14 cellular contexts compared by ENCODE assay signal in the genomic region with DNA sequence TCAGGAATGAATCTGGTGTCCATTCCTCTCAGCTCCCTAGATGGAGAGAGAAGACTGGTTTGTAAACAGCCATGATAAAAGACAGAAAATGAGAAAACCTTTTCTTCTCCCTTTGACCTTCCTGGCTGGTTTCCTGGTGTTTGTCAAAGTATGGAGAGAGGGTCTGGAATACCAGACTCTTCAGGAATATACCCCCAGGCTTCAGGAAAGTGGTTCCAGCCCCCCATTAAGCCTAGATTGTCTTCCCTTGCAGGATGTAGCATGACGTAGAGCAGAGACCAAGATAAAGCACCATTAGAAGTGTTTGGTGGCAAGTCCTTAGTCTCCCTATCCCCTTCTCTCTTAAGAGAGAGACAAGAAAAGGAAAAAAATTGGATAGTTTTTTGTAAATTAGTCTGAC. TPM values are rescaled to one million over a fixed set of nuclear protein-coding genes. Genes with fewer than 3 reads are reported as not detected.
DNase-seq lines count a peak whose midpoint lies in the region; ATAC-seq, FAIRE-seq and TF ChIP-seq lines count a peak whose summit lies in the region.
"Had no signal": no experiment of that assay in that cellular context is flagged by ENCODE, and none has a peak within 500 bp of the region (broad histone marks: within the 10 kb centered on the region; RNA-seq: fewer than 3 reads in every experiment).

No MANE protein-coding gene starts in this region.

- in situ Hi-C loops in GM12878 (cut with MboI): no loop called here

- TF ChIP-seq CTCF in GM12878 (IDR thresholded peaks at IDR 0.05 in 2 of 3, conservative IDR thresholded peaks at IDR 0.05 in 1 of 3; ENCODE audit: control insufficient read depth in 2 of 3, extremely low read depth in 1 of 3, insufficient read depth in 1 of 3, low read depth in 3 of 3, low read length in 3 of 3): no peak

- TF ChIP-seq EP300 in GM12878 (IDR thresholded peaks at IDR 0.05; ENCODE audit: borderline replicate concordance in 1 of 2, control insufficient read depth in 1 of 2, low read depth in 2 of 2, low read length in 2 of 2): no peak

- H3K9me3 Mint-ChIP-seq in activated naive CD8-positive, alpha-beta T cell treated with anti-CD3 and anti-CD28 coated beads, Interleukin-2, amount 50 U/mL, for 24 hours: no peaks in the 10 kb centered on the region
- H3K9me3 Mint-ChIP-seq in activated naive CD8-positive, alpha-beta T cell treated with anti-CD3 and anti-CD28 coated beads for 36 hours: no peaks in the 10 kb centered on the region
- no peaks in the 10 kb centered on the region for H3K9me3 Mint-ChIP-seq in naive thymus-derived CD4-positive, alpha-beta T cell
- H3K9me3 Mint-ChIP-seq in T-helper 2 cell treated with Interferon-gamma antibody and Interleukin-4, amounts not matched to agents 5 μg/mL and 100 μg/mL, for 36 hours: no peaks in the 10 kb centered on the region

- ATAC-seq in activated naive CD8-positive, alpha-beta T cell treated with anti-CD3 and anti-CD28 coated beads, Interleukin-2, amount 50 U/mL, for 24 hours: no peak
- no peak for ATAC-seq in GM12878
- no peak for ATAC-seq in naive thymus-derived CD4-positive, alpha-beta T cell

- no peaks in the 10 kb centered on the region for H3K9me3 ChIP-seq in GM12878 (replicated peaks; ENCODE audit: control insufficient read depth, insufficient read depth, low read length)
- H3K9me3 ChIP-seq in naive thymus-derived CD4-positive, alpha-beta T cell (ENCODE audit: control insufficient read depth in 2 of 3, low read length in 3 of 3): no peaks in the 10 kb centered on the region
- H3K9me3 ChIP-seq: HAP-1 had no signal

- peak overlapping the region; percentile 49 for H3K27ac ChIP-seq in GM12878 (ENCODE audit: control insufficient read depth, insufficient read depth)
- no peak overlapping the region for H3K27ac ChIP-seq in naive thymus-derived CD4-positive, alpha-beta T cell (ENCODE audit: low read depth, low read length)

- FAIRE-seq in GM12878 (lab: Jason Lieb, UNC): no peak

- H3K27me3 ChIP-seq in GM12878 (replicated peaks in 1 of 2; ENCODE audit: control insufficient read depth in 2 of 2, insufficient read depth in 2 of 2, low read length in 1 of 2): no peaks in the 10 kb centered on the region
- no peaks in the 10 kb centered on the region for H3K27me3 ChIP-seq in naive thymus-derived CD4-positive, alpha-beta T cell (ENCODE audit: control insufficient read depth in 2 of 2, insufficient read depth in 2 of 2, low read length in 2 of 2)

- RAD21 ChIA-PET in GM12878 (lab: Charles Lee; ENCODE audit: unreplicated experiment): no interaction called here

- H3K4me3 Mint-ChIP-seq in activated naive CD8-positive, alpha-beta T cell treated with anti-CD3 and anti-CD28 coated beads, Interleukin-2, amount 50 U/mL, for 24 hours: no peak overlapping the region
- no peak overlapping the region for H3K4me3 Mint-ChIP-seq in activated naive CD8-positive, alpha-beta T cell treated with anti-CD3 and anti-CD28 coated beads for 36 hours
- H3K4me3 Mint-ChIP-seq in naive thymus-derived CD4-positive, alpha-beta T cell: no peak overlapping the region
- H3K4me3 Mint-ChIP-seq in T-helper 2 cell treated with Interferon-gamma antibody and Interleukin-4, amounts not matched to agents 5 μg/mL and 100 μg/mL, for 36 hours: no peak overlapping the region
- H3K4me3 Mint-ChIP-seq: B cell had no signal

- intact Hi-C loops in GM12878 (cut with micrococcal nuclease; ENCODE audit: unreplicated experiment): no loop called here
- intact Hi-C loops in naive thymus-derived CD4-positive, alpha-beta T cell (cut with micrococcal nuclease): no loop called here

- H3K36me3 Mint-ChIP-seq in activated naive CD8-positive, alpha-beta T cell treated with anti-CD3 and anti-CD28 coated beads, Interleukin-2, amount 50 U/mL, for 24 hours (ENCODE audit: low read depth): peaks cover 5% of the 10 kb centered on the region
- no peaks in the 10 kb centered on the region for H3K36me3 Mint-ChIP-seq in activated naive CD8-positive, alpha-beta T cell treated with anti-CD3 and anti-CD28 coated beads for 36 hours
- H3K36me3 Mint-ChIP-seq in naive thymus-derived CD4-positive, alpha-beta T cell: peaks cover 0 to 3% (median 2%) of the 10 kb centered on the region in 5 donors
- peaks cover 3% of the 10 kb centered on the region for H3K36me3 Mint-ChIP-seq in T-helper 2 cell treated with Interferon-gamma antibody and Interleukin-4, amounts not matched to agents 5 μg/mL and 100 μg/mL, for 36 hours (ENCODE audit: low read depth)

- CTCF ChIA-PET in GM12878 (lab: Yijun Ruan, JAX): interaction anchor here (1.2 kb wide), 1 partner anchor 146 kb away, joined by 3 read pairs; no protein-coding TSS in a partner anchor
- CTCF ChIA-PET in naive thymus-derived CD4-positive, alpha-beta T cell (lab: Charles Lee): interaction anchor here (1.9 kb wide), 1 partner anchor 8 kb away, joined by 8 read pairs; no protein-coding TSS in a partner anchor

- no peak for TF ChIP-seq RAD21 in GM12878 (IDR thresholded peaks at IDR 0.05; ENCODE audit: insufficient read depth, low read depth, low read length)

- peaks cover 51% of the 10 kb centered on the region for H3K4me1 Mint-ChIP-seq in activated naive CD8-positive, alpha-beta T cell treated with anti-CD3 and anti-CD28 coated beads, Interleukin-2, amount 50 U/mL, for 24 hours
- peaks cover 54% of the 10 kb centered on the region for H3K4me1 Mint-ChIP-seq in activated naive CD8-positive, alpha-beta T cell treated with anti-CD3 and anti-CD28 coated beads for 36 hours
- peaks cover 38 to 94% (median 90%) of the 10 kb centered on the region in 7 donors for H3K4me1 Mint-ChIP-seq in naive thymus-derived CD4-positive, alpha-beta T cell
- H3K4me1 Mint-ChIP-seq in T-helper 2 cell treated with Interferon-gamma antibody and Interleukin-4, amounts not matched to agents 5 μg/mL and 100 μg/mL, for 36 hours (ENCODE audit: low read depth): peaks cover 16% of the 10 kb centered on the region

- H3K27ac Mint-ChIP-seq in activated naive CD8-positive, alpha-beta T cell treated with anti-CD3 and anti-CD28 coated beads, Interleukin-2, amount 50 U/mL, for 24 hours: peak overlapping the region; percentile 80
- no peak overlapping the region for H3K27ac Mint-ChIP-seq in activated naive CD8-positive, alpha-beta T cell treated with anti-CD3 and anti-CD28 coated beads for 36 hours
- H3K27ac Mint-ChIP-seq in naive thymus-derived CD4-positive, alpha-beta T cell: peak overlapping the region in 6 of 9 donors; percentile 28 to 85 (median 65)
- no peak overlapping the region for H3K27ac Mint-ChIP-seq in T-helper 2 cell treated with Interferon-gamma antibody and Interleukin-4, amounts not matched to agents 5 μg/mL and 100 μg/mL, for 36 hours

- TF ChIP-seq POLR2A in GM12878 (IDR thresholded peaks at IDR 0.05; ENCODE audit: low read depth, low read length): no peak

- H3K36me3 ChIP-seq in GM12878 (ENCODE audit: control insufficient read depth in 2 of 2, insufficient read depth in 2 of 2, low read length in 1 of 2): peaks cover 5 to 17% of the 10 kb centered on the region in 2 experiments
- H3K36me3 ChIP-seq in naive thymus-derived CD4-positive, alpha-beta T cell (ENCODE audit: control insufficient read depth in 2 of 3, insufficient read depth in 3 of 3, low read length in 3 of 3): peaks cover 0 to 20% (median 0%) of the 10 kb centered on the region in 3 experiments
- H3K36me3 ChIP-seq: HAP-1 had no signal

- WGBS in GM12878 (ENCODE audit: insufficient coverage, insufficient replicate concordance, low lambda C conversion rate, missing lambda C conversion rate): 53% methylated on average over 1 of the region's 1 CpG

- H3K9ac ChIP-seq in GM12878 (ENCODE audit: control insufficient read depth, insufficient read depth, low read length): no peak overlapping the region; the same call in 1 of the 2 replicates

- POLR2A ChIA-PET in GM12878 (lab: Charles Lee): interaction anchor here (0.6 kb wide), 1 partner anchor 123 kb away, joined by 7 read pairs; no protein-coding TSS in a partner anchor
- POLR2A ChIA-PET in naive thymus-derived CD4-positive, alpha-beta T cell (lab: Charles Lee): no interaction called here

- H3K4me1 ChIP-seq in GM12878 (ENCODE audit: control insufficient read depth, insufficient read depth, low read length): peaks cover 12% of the 10 kb centered on the region
- peaks cover 17 to 22% of the 10 kb centered on the region in 2 donors for H3K4me1 ChIP-seq in naive thymus-derived CD4-positive, alpha-beta T cell (ENCODE audit: control insufficient read depth in 2 of 2, insufficient read depth in 2 of 2, low read length in 2 of 2)
- H3K4me1 ChIP-seq: HAP-1 had no signal

- H2AFZ ChIP-seq in GM12878 (ENCODE audit: control insufficient read depth, low read depth, low read length): no peak overlapping the region

- no peak overlapping the region for H3K4me3 ChIP-seq in GM12878
- H3K4me3 ChIP-seq in naive thymus-derived CD4-positive, alpha-beta T cell (ENCODE audit: low read length): no peak overlapping the region
- H3K4me3 ChIP-seq: HAP-1 had no signal

- H4K20me1 ChIP-seq in GM12878 (ENCODE audit: control insufficient read depth, insufficient read depth): peaks cover 9% of the 10 kb centered on the region

- SMC1A ChIA-PET in GM12878 (lab: Charles Lee; ENCODE audit: uncharacterized antibody, unreplicated experiment): interaction anchor here (2.0 kb wide), 1 partner anchor 8 kb away, joined by 7 read pairs; no protein-coding TSS in a partner anchor

- DNase-seq in activated naive CD8-positive, alpha-beta T cell treated with anti-CD3 and anti-CD28 coated beads, Interleukin-2, amount 50 U/mL, for 24 hours: no peak
- DNase-seq in activated naive CD8-positive, alpha-beta T cell treated with anti-CD3 and anti-CD28 coated beads for 36 hours: no peak
- no peak for DNase-seq in GM12878 (ENCODE audit: low read depth, low spot score)
- no peak for DNase-seq in naive thymus-derived CD4-positive, alpha-beta T cell
- DNase-seq in T-helper 2 cell treated with Interferon-gamma antibody and Interleukin-4, amounts not matched to agents 5 μg/mL and 100 μg/mL, for 36 hours (ENCODE audit: low spot score): no peak
- DNase-seq in NOMO-1 treated with DMSO at 0.1 percent for 48 hours (lab: John Stamatoyannopoulos, UW; ENCODE audit: unreplicated experiment): no peak
- no peak for DNase-seq in NCI-H1105 (lab: John Stamatoyannopoulos, UW)
- DNase-seq: Kasumi-1, NCI-H1417 treated with DMSO at 0.1 percent for 48 hours, NCI-H2029, NCI-H2171 treated with DMSO at 0.1 percent for 48 hours, NCI-H774 had no signal

- H3K79me2 ChIP-seq in GM12878 (ENCODE audit: control insufficient read depth, insufficient read depth, low read length): peaks cover 50% of the 10 kb centered on the region

- H3K27me3 Mint-ChIP-seq in activated naive CD8-positive, alpha-beta T cell treated with anti-CD3 and anti-CD28 coated beads, Interleukin-2, amount 50 U/mL, for 24 hours: no peaks in the 10 kb centered on the region
- no peaks in the 10 kb centered on the region for H3K27me3 Mint-ChIP-seq in activated naive CD8-positive, alpha-beta T cell treated with anti-CD3 and anti-CD28 coated beads for 36 hours
- H3K27me3 Mint-ChIP-seq in naive thymus-derived CD4-positive, alpha-beta T cell: no peaks in the 10 kb centered on the region
- no peaks in the 10 kb centered on the region for H3K27me3 Mint-ChIP-seq in T-helper 2 cell treated with Interferon-gamma antibody and Interleukin-4, amounts not matched to agents 5 μg/mL and 100 μg/mL, for 36 hours (ENCODE audit: low read depth)
- H3K27me3 Mint-ChIP-seq: B cell had no signal

- BruUV-seq in GM12878 (replicated peaks; lab: Mats Ljungman, UMichigan): no TSS peak

- no peak overlapping the region for H3K4me2 ChIP-seq in GM12878 (ENCODE audit: control insufficient read depth, insufficient read depth)

RNA-seq across cellular contexts. Expression of a gene that starts 51.1 kb away (rescaled TPM):
- 100 to 1,000 TPM; 177 to 179 TPM for total RNA-seq in activated naive CD8-positive, alpha-beta T cell treated with anti-CD3 and anti-CD28 coated beads for 36 hours
- total RNA-seq in GM12878 (2013; cell fraction: nucleolus; rRNA removed): 19.3 and 19.8 TPM in 2 replicates
- total RNA-seq in GM12878 (2014; rRNA removed): 78.6 and 96.7 TPM in 2 replicates
- 144 and 153 TPM in 2 replicates for total RNA-seq in GM12878 (2014; rRNA removed; fragmentation: Illumina TruSeq; extraction: Trizol)
- total RNA-seq in GM12878 (2021): 80.2 and 84.1 TPM in 2 replicates
- polyA plus RNA-seq in GM12878 (2011; ENCODE audit: low read depth): 79.9 TPM
- polyA plus RNA-seq in GM12878 (2011; rRNA removed): 88.7 and 134 TPM in 2 replicates
- 40.4 and 43.0 TPM in 2 replicates for polyA plus RNA-seq in GM12878 (2011; cell fraction: cytosol; rRNA removed)
- polyA plus RNA-seq in GM12878 (2011; cell fraction: nucleus; rRNA removed): 27.3 and 28.2 TPM in 2 replicates
- polyA plus RNA-seq in GM12878 (2012): 89.2 and 98.1 TPM in 2 replicates
- polyA plus RNA-seq in GM12878 (2014; fragmentation: Illumina TruSeq; extraction: Trizol): 153 and 161 TPM in 2 replicates
- polyA plus RNA-seq in GM12878 (2014; fragmentation: Nextera tagmentation; extraction: Ambion mirVana): 100 to 1,000 TPM in 1 of 2 experiments, 10 to 100 TPM in 1; 60.2 to 103 TPM
- polyA plus RNA-seq in GM12878 (2014; rRNA removed): 76.0 and 84.6 TPM in 2 replicates
- polyA plus RNA-seq in GM12878 (2016; fragmentation: Nextera tagmentation; extraction: Ambion mirVana): 10 to 100 TPM; 78.1 to 79.0 TPM
- 25.0 and 32.9 TPM in 2 replicates for polyA minus RNA-seq in GM12878 (2011; rRNA and poly(A)+ RNA removed)
- polyA minus RNA-seq in GM12878 (2011; cell fraction: cytosol; rRNA and poly(A)+ RNA removed): 15.5 and 17.9 TPM in 2 replicates
- 8.2 and 12.4 TPM in 2 replicates for polyA minus RNA-seq in GM12878 (2011; cell fraction: nucleus; rRNA and poly(A)+ RNA removed)
- total RNA-seq in naive thymus-derived CD4-positive, alpha-beta T cell: 10 to 100 TPM; 16.8 to 68.4 (median 48.6) TPM
- polyA plus RNA-seq in naive thymus-derived CD4-positive, alpha-beta T cell: 10 to 100 TPM; 20.2 to 21.2 TPM

Comparison
In these comparisons a context has a peak if more than half of its experiments do, and no peak if none do; other contexts are left out.
1. H3K27ac Mint-ChIP-seq: peak in activated naive CD8-positive, alpha-beta T cell treated with anti-CD3 and anti-CD28 coated beads, Interleukin-2, amount 50 U/mL, for 24 hours (single experiment) and naive thymus-derived CD4-positive, alpha-beta T cell (6 of 9); none in activated naive CD8-positive, alpha-beta T cell treated with anti-CD3 and anti-CD28 coated beads for 36 hours (single experiment) and T-helper 2 cell treated with Interferon-gamma antibody and Interleukin-4, amounts not matched to agents 5 μg/mL and 100 μg/mL, for 36 hours (single experiment).